Comparison of ENCODE assay signal across 8 cellular contexts in genomic region chr7:43137121-43137744, GRCh38. TPM values are rescaled to one million over a fixed set of nuclear protein-coding genes. Genes with fewer than 3 reads are reported as not detected.
"Had no signal": no experiment of that assay in that cellular context is flagged by ENCODE, and none has a peak within 500 bp of the region (broad histone marks: within the 10 kb centered on the region; RNA-seq: fewer than 3 reads in every experiment).

No MANE protein-coding gene starts in this region.

RNA-seq across cellular contexts. Expression of gene HECW1, which starts 24.8 kb away (rescaled TPM):
- total RNA-seq: activated CD8-positive, alpha-beta T cell treated with anti-CD3 and anti-CD28 coated beads, Interleukin-2, amount 10 ng/mL, durations not matched to agents 7 days and 5 days; activated T-helper 1 cell treated with anti-CD3 and anti-CD28 coated beads, Interleukin-12 subunit alpha, Interleukin-12 subunit beta, Interleukin-2, Interleukin-4 antibody, amounts not matched to agents 30 ng/mL and 10 ng/mL and 1 ng/mL, durations not matched to agents 14 hours and 24 hours and 36 hours; foreskin keratinocyte; glomerular endothelial cell; left ventricle myocardium superior; mammary epithelial cell; T-cell had no signal
- polyA plus RNA-seq: immature natural killer cell, mammary epithelial cell had no signal
